ENCODE assay signal across 34 cellular contexts in genomic region chr12:91467686-91468085, GRCh38.
"Had no signal": no experiment of that assay in that cellular context is flagged by ENCODE, and none has a peak within 500 bp of the region (broad histone marks: within the 10 kb centered on the region; RNA-seq: fewer than 3 reads in every experiment).

No MANE protein-coding gene starts in this region.

- H3K36me3 ChIP-seq: MG63 had no signal

- H3K9me3 ChIP-seq: MG63 had no signal

- DNase-seq: Karpas-422, Kasumi-1, MG63, MM.1S, MV-4-11, NCI-H1048, NCI-H1092, NCI-H1092 treated with DMSO at 0.1 percent for 48 hours, NCI-H1105, NCI-H1105 treated with DMSO at 0.1 percent for 48 hours, NCI-H1417 treated with DMSO at 0.1 percent for 48 hours, NCI-H1436, NCI-H1436 treated with DMSO at 0.1 percent for 48 hours, NCI-H146, NCI-H1694, NCI-H1694 treated with DMSO at 0.1 percent for 48 hours, NCI-H187, NCI-H187 treated with DMSO at 0.1 percent for 48 hours, NCI-H1930, NCI-H2029, NCI-H2029 treated with DMSO at 0.1 percent for 48 hours, NCI-H2081, NCI-H2081 treated with DMSO at 0.1 percent for 48 hours, NCI-H2107, NCI-H2171, NCI-H2171 treated with DMSO at 0.1 percent for 48 hours, NCI-H2227 treated with DMSO at 0.1 percent for 48 hours, NCI-H226, NCI-H345, NCI-H446, NCI-H446 treated with DMSO at 0.1 percent for 48 hours, NCI-H510A, NCI-H510A treated with DMSO at 0.1 percent for 48 hours, NCI-H524 had no signal

- H3K4me3 ChIP-seq: MG63 had no signal

- H3K27me3 ChIP-seq: MG63 had no signal
